9 cellular contexts compared by ENCODE assay signal in the genomic region with DNA sequence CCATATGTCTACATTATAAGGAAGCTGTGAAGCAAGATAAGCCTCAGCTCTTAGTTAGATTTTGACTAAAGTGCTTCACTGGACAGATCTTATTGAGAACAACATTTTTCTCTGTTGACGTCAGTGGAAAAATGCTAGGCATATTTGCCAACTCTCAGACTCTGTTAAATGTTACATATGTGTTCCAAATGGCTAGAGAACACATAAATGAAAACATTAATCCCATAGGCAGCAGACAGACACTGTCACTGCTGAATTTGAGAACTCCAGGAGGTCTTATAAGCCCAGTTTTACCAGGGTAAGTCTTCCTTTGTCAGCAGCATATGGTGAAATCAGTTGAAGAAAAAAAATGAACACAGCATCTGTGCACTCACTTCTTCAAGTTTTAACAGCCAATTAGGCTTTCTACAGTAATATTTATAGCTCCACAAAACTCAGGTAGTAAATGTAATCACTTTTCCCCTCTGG.
A peak's percentile ranks its signal among the peaks of the same experiment; 100 is the strongest.
DNase-seq lines count a peak whose midpoint lies in the region; ATAC-seq, FAIRE-seq and TF ChIP-seq lines count a peak whose summit lies in the region.
"Had no signal": no experiment of that assay in that cellular context is flagged by ENCODE, and none has a peak within 500 bp of the region (broad histone marks: within the 10 kb centered on the region; RNA-seq: fewer than 3 reads in every experiment).

No MANE protein-coding gene starts in this region.

- H3K27ac ChIP-seq in pancreas: peak overlapping the region in 3 of 4 donors; percentile 1 to 66 (median 66)

- H3K4me3 ChIP-seq in fibroblast of pulmonary artery (replicated peaks; ENCODE audit: low read depth, low read length) (no peak overlapping the region), pancreas (no peak overlapping the region)

- peaks cover 5 to 12% (median 9%) of the 10 kb centered on the region in 3 donors for H3K4me1 ChIP-seq in pancreas

- 7 to 15% methylated on average over 1 of the region's 1 CpG for WGBS in pancreas, 2 donors

- DNase-seq in D721Med (ENCODE audit: insufficient read length, low spot score) (no peak), OCI-M1 (lab: John Stamatoyannopoulos, UW) (peak; percentile 38), fibroblast of pulmonary artery (ENCODE audit: low read depth) (peak; percentile 85), pancreas (no peak), ureter (ENCODE audit: low spot score) (no peak), NCI-H1436 (lab: John Stamatoyannopoulos, UW) (no peak), NCI-H2196 treated with DMSO at 0.1 percent for 48 hours (lab: John Stamatoyannopoulos, UW; ENCODE audit: unreplicated experiment) (no peak)

- no peaks in the 10 kb centered on the region for H3K36me3 ChIP-seq in pancreas

- TF ChIP-seq CTCF in D721Med (IDR thresholded peaks at IDR 0.05; ENCODE audit: insufficient read depth, missing control alignments): no peak
- no peak for TF ChIP-seq CTCF in fibroblast of pulmonary artery (IDR thresholded peaks at IDR 0.05; ENCODE audit: low read length, missing control alignments)
- TF ChIP-seq CTCF in pancreas (IDR thresholded peaks at IDR 0.05): no peak

- FAIRE-seq in D721Med (lab: Jason Lieb, UNC) (peak; percentile 61), pancreas (lab: Jason Lieb, UNC) (no peak)

- no peaks in the 10 kb centered on the region for H3K27me3 ChIP-seq in pancreas

- no peaks in the 10 kb centered on the region for H3K9me3 ChIP-seq in pancreas

- peak; percentile 82 to 88 (median 83) for ATAC-seq in pancreas
- ATAC-seq in GM19395 (IDR thresholded peaks at IDR 0.05; ENCODE audit: unreplicated experiment): no peak
- ATAC-seq: esophagus mucosa had no signal

- intact Hi-C loops in pancreas (cut with DNase I): no loop called here

Comparison
In these comparisons a context has a peak if more than half of its experiments do, and no peak if none do; other contexts are left out.
1. DNase-seq: peak in OCI-M1 (single experiment) and fibroblast of pulmonary artery (single experiment); none in D721Med (single experiment), pancreas (0 of 6), ureter (single experiment), NCI-H1436 (single experiment) and NCI-H2196 treated with DMSO at 0.1 percent for 48 hours (single experiment).